ENCODE assay signal across 32 cellular contexts in genomic region chr2:108805032-108805431, GRCh38.
"Had no signal": no experiment of that assay in that cellular context is flagged by ENCODE, and none has a peak within 500 bp of the region (broad histone marks: within the 10 kb centered on the region; RNA-seq: fewer than 3 reads in every experiment).

No MANE protein-coding gene starts in this region.

- H3K27ac ChIP-seq: adrenal gland, ascending aorta, body of pancreas, brain microvascular endothelial cell, breast epithelium, cardiac muscle cell had no signal

- DNase-seq: activated effector memory CD4-positive, alpha-beta T cell treated with anti-CD3 and anti-CD28 coated beads, Interleukin-2, amount 50 U/mL, for 16 hours; activated effector memory CD4-positive, alpha-beta T cell treated with Interleukin-2 at 50 U/mL for 16 hours; activated gamma-delta T cell; activated gamma-delta T cell treated with Interleukin-2 at 50 U/mL for 16 hours; activated naive CD4-positive, alpha-beta T cell; activated naive CD4-positive, alpha-beta T cell treated with anti-CD3 and anti-CD28 coated beads for 36 hours; activated naive CD4-positive, alpha-beta T cell treated with anti-CD3 and anti-CD28 coated beads, Interleukin-2, amount 10 ng/mL, durations not matched to agents 7 days and 5 days; activated naive CD4-positive, alpha-beta T cell treated with anti-CD3 and anti-CD28 coated beads, Interleukin-2, amount 50 U/mL, for 16 hours; activated naive CD4-positive, alpha-beta T cell treated with Interleukin-2 at 50 U/mL for 16 hours; activated naive CD8-positive, alpha-beta T cell treated with anti-CD3 and anti-CD28 coated beads for 36 hours; activated naive CD8-positive, alpha-beta T cell treated with anti-CD3 and anti-CD28 coated beads, Interleukin-2, amount 10 ng/mL, durations not matched to agents 7 days and 5 days; activated naive CD8-positive, alpha-beta T cell treated with anti-CD3 and anti-CD28 coated beads, Interleukin-2, amount 50 U/mL, for 24 hours; activated T-cell treated with anti-CD3 and anti-CD28 coated beads, Interleukin-2, amount 50 U/mL, for 4 hours; activated T-cell treated with anti-CD3 and anti-CD28 coated beads, Interleukin-2, amount 50 U/mL, for 48 hours; activated T-cell treated with anti-CD3 and anti-CD28 coated beads, Interleukin-2, amount 50 U/mL, for 72 hours; adrenal gland; amniotic stem cell; amygdala; aorta; body of pancreas; brain microvascular endothelial cell; caudate nucleus; central memory CD4-positive, alpha-beta T cell; cerebellar nuclear complex had no signal

- ATAC-seq: activated naive CD4-positive, alpha-beta T cell treated with anti-CD3 and anti-CD28 coated beads, Interleukin-2, amount 50 U/mL, for 72 hours; activated naive CD8-positive, alpha-beta T cell treated with anti-CD3 and anti-CD28 coated beads, Interleukin-2, amount 50 U/mL, for 24 hours; activated T-cell treated with anti-CD3 and anti-CD28 coated beads, Interleukin-2, amount 50 U/mL, for 4 hours; activated T-cell treated with anti-CD3 and anti-CD28 coated beads, Interleukin-2, amount 50 U/mL, for 72 hours; activated T-helper 17 cell treated with anti-CD3 and anti-CD28 coated beads, Interleukin-2, amount 50 U/mL, for 72 hours; body of pancreas had no signal

- FAIRE-seq: astrocyte, bronchial epithelial cell, colon had no signal
